ENCODE assay signal across 8 cellular contexts in genomic region chr6:139373154-139373927, GRCh38. TPM values are rescaled to one million over a fixed set of nuclear protein-coding genes. Genes with fewer than 3 reads are reported as not detected.
DNase-seq lines count a peak whose midpoint lies in the region; ATAC-seq and TF ChIP-seq lines count a peak whose summit lies in the region.

No MANE protein-coding gene starts in this region.

- H3K4me3 Mint-ChIP-seq in naive B cell, result peak overlapping the region; percentile 98 to 100 (median 99)
- peak overlapping the region; percentile 97 for H3K4me3 Mint-ChIP-seq in stimulated activated memory B cell treated with anti-CD40 and anti-IgM and Interleukin-4, amounts not matched to agents 10 μg/mL and 1 μg/mL and 100 μg/mL, for 72 hours

- H3K27ac Mint-ChIP-seq in naive B cell, result peak overlapping the region; percentile 93 to 99 (median 98)
- peak overlapping the region; percentile 95 for H3K27ac Mint-ChIP-seq in stimulated activated memory B cell treated with anti-CD40 and anti-IgM and Interleukin-4, amounts not matched to agents 10 μg/mL and 1 μg/mL and 100 μg/mL, for 72 hours

- H3K27me3 ChIP-seq in esophagus (ENCODE audit: control insufficient read depth in 1 of 2, insufficient read depth in 2 of 2, low read length in 2 of 2), result no peaks in the 10 kb centered on the region

- H3K9me3 Mint-ChIP-seq in naive B cell, result no peaks in the 10 kb centered on the region
- H3K9me3 Mint-ChIP-seq in stimulated activated memory B cell treated with anti-CD40 and anti-IgM and Interleukin-4, amounts not matched to agents 10 μg/mL and 1 μg/mL and 100 μg/mL, for 72 hours, result no peaks in the 10 kb centered on the region

- peaks cover 0 to 6% of the 10 kb centered on the region in 2 donors for H3K36me3 Mint-ChIP-seq in naive B cell
- H3K36me3 Mint-ChIP-seq in stimulated activated memory B cell treated with anti-CD40 and anti-IgM and Interleukin-4, amounts not matched to agents 10 μg/mL and 1 μg/mL and 100 μg/mL, for 72 hours, result no peaks in the 10 kb centered on the region

- no peaks in the 10 kb centered on the region for H3K9me3 ChIP-seq in esophagus (ENCODE audit: control insufficient read depth in 2 of 2, insufficient read depth in 1 of 2, low read depth in 1 of 2, low read length in 1 of 2)

- WGBS in esophagus, 2 donors, result 0 to 1% methylated on average over 56 to 57 of the region's 57 CpGs

- H3K27me3 Mint-ChIP-seq in naive B cell, result no peaks in the 10 kb centered on the region
- no peaks in the 10 kb centered on the region for H3K27me3 Mint-ChIP-seq in stimulated activated memory B cell treated with anti-CD40 and anti-IgM and Interleukin-4, amounts not matched to agents 10 μg/mL and 1 μg/mL and 100 μg/mL, for 72 hours

- peak; percentile 5; the same call in 1 of the 2 replicates for TF ChIP-seq CTCF in 22Rv1 (IDR thresholded peaks at IDR 0.05)

- ATAC-seq in GM18498 (IDR thresholded peaks at IDR 0.05; ENCODE audit: unreplicated experiment) (peak; percentile 29), HG03066 (IDR thresholded peaks at IDR 0.05; ENCODE audit: low read depth, unreplicated experiment) (peak; percentile 23), naive B cell (ENCODE audit: low read depth in 2 of 2) (peak; percentile 34 to 44)
- ATAC-seq in stimulated activated memory B cell treated with anti-CD40 and anti-IgM and Interleukin-4, amounts not matched to agents 10 μg/mL and 1 μg/mL and 100 μg/mL, for 72 hours, result peak; percentile 56

- peak overlapping the region; percentile 99 for H3K27ac ChIP-seq in 22Rv1
- peak overlapping the region; percentile 95 to 99 for H3K27ac ChIP-seq in esophagus (ENCODE audit: low read depth in 2 of 2, low read length in 1 of 2)

- peaks cover 0 to 10% of the 10 kb centered on the region in 2 donors for H3K36me3 ChIP-seq in esophagus (ENCODE audit: control insufficient read depth in 2 of 2, insufficient read depth in 2 of 2, low read length in 1 of 2)

- H3K4me1 ChIP-seq in esophagus (ENCODE audit: control insufficient read depth in 2 of 2, insufficient read depth in 2 of 2, low read length in 1 of 2), result no peaks in the 10 kb centered on the region

- peak overlapping the region; percentile 73 to 94 for H3K4me3 ChIP-seq in esophagus (ENCODE audit: low read depth in 1 of 2, low read length in 2 of 2)

- DNase-seq in NOMO-1 (lab: John Stamatoyannopoulos, UW; ENCODE audit: unreplicated experiment in 2 of 2) (peak; percentile 58 to 75), activated T-cell treated with anti-CD3 and anti-CD28 coated beads for 48 hours (ENCODE audit: low read depth) (peak; percentile 73), naive B cell (peak; percentile 80)

- peaks cover 17 to 38% (median 22%) of the 10 kb centered on the region in 3 donors for H3K4me1 Mint-ChIP-seq in naive B cell
- peaks cover 11% of the 10 kb centered on the region for H3K4me1 Mint-ChIP-seq in stimulated activated memory B cell treated with anti-CD40 and anti-IgM and Interleukin-4, amounts not matched to agents 10 μg/mL and 1 μg/mL and 100 μg/mL, for 72 hours

RNA-seq across cellular contexts. Expression of gene CITED2, which starts 1.1 kb away (rescaled TPM):
- 10 to 100 TPM; 20.3 to 29.5 TPM for polyA plus RNA-seq in esophagus
- 10 to 100 TPM in 5 of 6 donors, 1 to 10 TPM in 1; 6.0 to 19.3 (median 16.5) TPM for polyA plus RNA-seq in naive B cell (ENCODE audit: low read depth in 6 of 6)

Comparison
In these comparisons a context has a peak if more than half of its experiments do, and no peak if none do; other contexts are left out.
1. Peak in every context shown above with its lines: DNase-seq, ATAC-seq, H3K4me3 ChIP-seq and H3K27ac ChIP-seq.